8 cellular contexts compared by ENCODE assay signal in the genomic region with DNA sequence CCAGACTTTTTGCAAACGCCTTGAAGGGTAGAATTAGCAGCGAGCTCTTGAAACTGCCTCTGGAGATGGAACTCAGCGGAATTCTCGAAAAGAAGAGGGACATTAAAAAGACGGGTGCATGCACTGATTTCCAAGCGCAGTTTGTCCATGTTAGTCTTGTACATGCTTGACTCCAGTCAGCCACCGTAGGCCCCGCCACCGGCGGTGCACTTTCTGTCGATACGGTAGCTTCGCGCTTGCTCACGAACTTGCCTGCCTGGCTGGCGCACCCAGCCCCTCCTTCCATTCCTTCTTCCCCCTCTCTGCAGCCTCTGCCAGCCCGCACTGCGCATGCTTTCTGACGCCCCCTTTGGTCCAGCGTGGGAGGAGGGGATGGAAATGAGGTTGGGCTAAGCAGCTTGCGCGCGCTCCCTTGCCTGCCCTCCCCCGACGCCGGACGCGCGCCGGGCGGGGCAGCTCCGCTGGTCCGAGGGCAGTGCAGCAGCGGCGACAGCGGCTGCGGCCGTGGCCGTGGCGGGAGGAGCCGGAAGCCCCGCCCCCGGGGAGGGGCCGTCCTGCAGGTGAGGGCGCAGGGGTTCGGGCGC. TPM values are rescaled to one million over a fixed set of nuclear protein-coding genes. Genes with fewer than 3 reads are reported as not detected.
DNase-seq lines count a peak whose midpoint lies in the region; ATAC-seq and TF ChIP-seq lines count a peak whose summit lies in the region.

A gene with protein sequence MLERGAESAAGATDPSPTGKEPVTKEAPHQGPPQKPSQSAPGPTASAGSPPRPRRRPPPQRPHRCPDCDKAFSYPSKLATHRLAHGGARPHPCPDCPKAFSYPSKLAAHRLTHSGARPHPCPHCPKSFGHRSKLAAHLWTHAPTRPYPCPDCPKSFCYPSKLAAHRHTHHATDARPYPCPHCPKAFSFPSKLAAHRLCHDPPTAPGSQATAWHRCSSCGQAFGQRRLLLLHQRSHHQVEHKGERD (plus strand): TSS at position 227 of the 584 bp plus-strand sequence. CDS start 1,235 bp downstream, outside the sequence.

- intact Hi-C loops in Caco-2 (cut with micrococcal nuclease; ENCODE audit: unreplicated experiment): loop anchor here (1.0 to 10.0 kb wide), 4 partner anchors 8 to 122 kb away; a partner anchor contains a TSS

- BruUV-seq in Caco-2 (replicated peaks; lab: Mats Ljungman, UMichigan): TSS peak; percentile 13

- peaks cover 31% of the 10 kb centered on the region for H3K36me3 Mint-ChIP-seq in Caco-2 (ENCODE audit: insufficient read depth, unreplicated experiment)

- POLR2A ChIA-PET in Caco-2 (lab: Charles Lee): interaction anchor here (0.6 to 2.1 kb wide), 6 partner anchors 13 to 772 kb away, joined by 4 to 10 read pairs (median 6); a partner anchor contains a TSS

- no peaks in the 10 kb centered on the region for H3K9me3 Mint-ChIP-seq in Caco-2 (ENCODE audit: unreplicated experiment)

- H3K9me2 ChIP-seq in OCI-LY1 (ENCODE audit: low read depth, low read length): no peaks in the 10 kb centered on the region

- 0 out of 2 replicates have a peak, but pooled peaks cover 4% of the 10 kb centered on the region for H3K4me1 ChIP-seq in Caco-2
- H3K4me1 ChIP-seq in OCI-LY1 (ENCODE audit: insufficient read depth, low read length, severe bottlenecking): peaks cover 20% of the 10 kb centered on the region

- no peaks in the 10 kb centered on the region; the same call in 1 of the 2 replicates for H3F3A ChIP-seq in OCI-LY1 (ENCODE audit: insufficient read depth, low read length)

- peaks cover 6% of the 10 kb centered on the region for H3K4me1 Mint-ChIP-seq in Caco-2 (ENCODE audit: low read depth, unreplicated experiment)

- H3K4me3 Mint-ChIP-seq in Caco-2 (ENCODE audit: unreplicated experiment): peak within 1 kb of the TSS; percentile 96

- peak within 1 kb of the TSS; percentile 90 for H3K4me2 ChIP-seq in OCI-LY1 (ENCODE audit: low read length)

- H3K27me3 Mint-ChIP-seq in Caco-2 (ENCODE audit: insufficient read depth, unreplicated experiment): no peaks in the 10 kb centered on the region

- no peaks in the 10 kb centered on the region; the same call in 1 of the 2 replicates for H3K36me3 ChIP-seq in Caco-2 (ENCODE audit: control insufficient read depth, insufficient read depth, low read length)
- H3K36me3 ChIP-seq in OCI-LY1 (ENCODE audit: insufficient read depth, low read length): peaks cover under 1% of the 10 kb centered on the region

- H3K9me3 ChIP-seq in Caco-2 (no peaks in the 10 kb centered on the region), OCI-LY1 (ENCODE audit: low read length) (no peaks in the 10 kb centered on the region)

- CTCF ChIA-PET in Caco-2 (lab: Charles Lee): interaction anchor here (0.6 to 2.4 kb wide), 10 partner anchors 8 to 146 kb away, joined by 3 to 14 read pairs (median 8); a partner anchor contains a TSS

- H3K27ac ChIP-seq in OCI-LY1 (ENCODE audit: low read depth, low read length, poor library complexity, severe bottlenecking): peak within 1 kb of the TSS; percentile 78

- H3K27me3 ChIP-seq in Caco-2 (replicated peaks; ENCODE audit: control insufficient read depth, insufficient read depth, low read length) (no peaks in the 10 kb centered on the region), OCI-LY1 (ENCODE audit: insufficient read depth, low read length) (no peaks in the 10 kb centered on the region)

- peak; percentile 95 to 96 for DNase-seq in Caco-2
- DNase-seq in HUDEP-2 (lab: John Stamatoyannopoulos, UW; ENCODE audit: unreplicated experiment in 76 of 76): peak in 74 of 76 experiments; percentile 61 to 95 (median 85)
- DNase-seq in activated T-cell treated with anti-CD3 and anti-CD28 coated beads for 1 hour (ENCODE audit: low read depth): peak; percentile 74
- DNase-seq in epithelial cell of esophagus (ENCODE audit: low read depth): peak; percentile 91
- DNase-seq in mucosa of gallbladder (ENCODE audit: low spot score): peak; percentile 94
- DNase-seq in stimulated activated CD8-positive, alpha-beta memory T cell treated with anti-CD3 and anti-CD28 coated beads, Interleukin-4, amount 100 ng/mL, for 24 hours (ENCODE audit: low read depth): peak; percentile 86

- peak; percentile 64 for ATAC-seq in GM21381 (IDR thresholded peaks at IDR 0.05; ENCODE audit: unreplicated experiment)

- peak within 1 kb of the TSS; percentile 96 for H3K27ac Mint-ChIP-seq in Caco-2 (ENCODE audit: unreplicated experiment)

- no peak within 1 kb of the TSS for H2AFZ ChIP-seq in OCI-LY1 (ENCODE audit: low read length)

- no peaks in the 10 kb centered on the region for H3K79me2 ChIP-seq in OCI-LY1 (ENCODE audit: insufficient read depth, low read length)

- H3K4me3 ChIP-seq in Caco-2 (ENCODE audit: low read depth, low read length): peak within 1 kb of the TSS; percentile 60
- H3K4me3 ChIP-seq in OCI-LY1 (ENCODE audit: low read depth, low read length, poor library complexity, severe bottlenecking): peak within 1 kb of the TSS; percentile 66
- peak within 1 kb of the TSS; percentile 64 for H3K4me3 ChIP-seq in epithelial cell of esophagus (ENCODE audit: low read length)

- H4K20me1 ChIP-seq in OCI-LY1 (ENCODE audit: insufficient read depth, low read length): no peaks in the 10 kb centered on the region

- peak in 1 of 2 experiments; percentile 9 for TF ChIP-seq CTCF in Caco-2 (IDR thresholded peaks at IDR 0.05; ENCODE audit: insufficient read depth in 1 of 2, low read depth in 1 of 2, low read length in 1 of 2, severe bottlenecking in 1 of 2, unreplicated experiment in 1 of 2)
- no peak for TF ChIP-seq CTCF in OCI-LY1 (IDR thresholded peaks at IDR 0.05; ENCODE audit: low read length)
- no peak for TF ChIP-seq CTCF in epithelial cell of esophagus (IDR thresholded peaks at IDR 0.05; ENCODE audit: insufficient read depth, low read depth, low read length, missing control alignments)

- H3K9ac ChIP-seq in OCI-LY1 (ENCODE audit: low read length): peak within 1 kb of the TSS; percentile 62

RNA-seq across cellular contexts. Expression of the gene that starts here (rescaled TPM):
- total RNA-seq in Caco-2 (2022) (1.00 and 1.2 TPM in 2 replicates), mucosa of gallbladder (4.1 TPM)

Comparison
In these comparisons a context has a peak if more than half of its experiments do, and no peak if none do; other contexts are left out.
1. Peak in every context shown above with its lines: DNase-seq, ATAC-seq, H3K4me3 ChIP-seq and H3K27ac ChIP-seq.